In genomic region chr1:69414574-69414973, GRCh38 we compare ENCODE assay signal across 9 cellular contexts.
"Had no signal": no experiment of that assay in that cellular context is flagged by ENCODE, and none has a peak within 500 bp of the region (broad histone marks: within the 10 kb centered on the region; RNA-seq: fewer than 3 reads in every experiment).

No MANE protein-coding gene starts in this region.

- H3K9ac ChIP-seq: KMS-11 had no signal

- H3K4me3 ChIP-seq: K562 had no signal

- H3K27ac Mint-ChIP-seq: IgD-negative memory B cell had no signal

- ATAC-seq: HepG2, K562 had no signal

- H3K27ac ChIP-seq: HL-60, KMS-11 had no signal

- H3K36me3 Mint-ChIP-seq: IgD-negative memory B cell had no signal

- H3K27me3 Mint-ChIP-seq: IgD-negative memory B cell had no signal

- H3K4me2 ChIP-seq: KMS-11 had no signal

- H3K4me3 Mint-ChIP-seq: IgD-negative memory B cell had no signal

- H3K4me1 Mint-ChIP-seq: IgD-negative memory B cell had no signal

- FAIRE-seq: HepG2, HTR-8/SVneo, K562 had no signal

- DNase-seq: IMR-90, KBM-7, KG1 had no signal
